ENCODE assay signal across 2 cellular contexts in the genomic region with DNA sequence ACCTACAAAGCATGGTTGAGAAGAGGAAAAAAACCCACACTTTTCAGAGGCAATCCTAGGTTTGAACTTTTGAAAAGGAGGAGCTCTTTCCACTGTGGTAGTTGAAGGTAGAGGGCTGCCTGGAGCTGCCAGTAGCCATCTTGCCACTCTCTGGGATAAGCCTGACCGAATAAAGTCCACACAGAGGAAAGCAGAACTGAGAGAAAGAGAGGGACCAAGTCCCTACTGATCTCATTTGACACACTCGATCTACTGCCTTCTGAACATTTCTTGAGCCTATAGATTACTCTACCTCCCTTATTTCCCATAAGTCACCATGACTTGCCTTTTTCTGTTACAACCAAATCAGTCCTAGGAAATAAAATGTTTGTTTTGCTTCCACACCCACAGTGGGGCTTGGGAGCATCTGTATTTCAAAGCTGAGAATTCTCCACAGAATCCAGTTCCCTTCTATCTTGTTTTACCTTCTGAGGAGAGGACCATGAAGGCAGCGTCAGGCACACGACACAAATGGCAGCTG.
TF ChIP-seq lines count a peak whose summit lies in the region.

No MANE protein-coding gene starts in this region.

TF ChIP-seq in HepG2, 621 proteins besides CTCF, POLR2A, EP300 and RAD21:
- TF ChIP-seq NFE2L2 (IDR thresholded peaks at IDR 0.05; ENCODE audit: low read length): peak; percentile 72
- no peak for TF ChIP-seq MYNN (CRISPR knock-in tag; IDR thresholded peaks at IDR 0.05; ENCODE audit: low read depth)

TF ChIP-seq in IMR-90, 13 proteins besides CTCF, POLR2A, EP300 and RAD21:
- peak; percentile 86 for TF ChIP-seq NFE2L2 (IDR thresholded peaks at IDR 0.05; ENCODE audit: low read depth, low read length)
- TF ChIP-seq, protein P1, sequence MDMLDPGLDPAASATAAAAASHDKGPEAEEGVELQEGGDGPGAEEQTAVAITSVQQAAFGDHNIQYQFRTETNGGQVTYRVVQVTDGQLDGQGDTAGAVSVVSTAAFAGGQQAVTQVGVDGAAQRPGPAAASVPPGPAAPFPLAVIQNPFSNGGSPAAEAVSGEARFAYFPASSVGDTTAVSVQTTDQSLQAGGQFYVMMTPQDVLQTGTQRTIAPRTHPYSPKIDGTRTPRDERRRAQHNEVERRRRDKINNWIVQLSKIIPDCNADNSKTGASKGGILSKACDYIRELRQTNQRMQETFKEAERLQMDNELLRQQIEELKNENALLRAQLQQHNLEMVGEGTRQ (IDR thresholded peaks at IDR 0.05; ENCODE audit: low read depth, low read length): no peak
